33 cellular contexts compared by ENCODE assay signal in the genomic region with DNA sequence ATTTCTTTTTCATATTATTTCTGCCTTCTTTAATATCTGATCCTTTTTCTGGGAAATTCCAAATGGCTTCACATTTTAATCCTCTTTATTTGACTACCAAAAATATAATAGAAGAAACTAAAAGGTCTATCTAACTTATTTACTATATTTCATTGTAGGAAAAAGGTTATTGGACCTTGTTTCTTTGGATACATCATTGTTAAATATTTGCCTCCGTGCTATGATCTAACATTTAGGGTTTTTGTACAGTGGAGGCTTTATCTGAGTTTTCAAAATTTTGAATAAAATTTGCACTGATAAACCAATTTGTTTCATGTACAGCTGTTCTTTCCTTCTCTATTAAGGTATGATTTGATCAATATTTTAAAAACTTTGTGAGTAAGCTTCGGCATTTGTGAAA.
DNase-seq lines count a peak whose midpoint lies in the region; ATAC-seq, FAIRE-seq and TF ChIP-seq lines count a peak whose summit lies in the region.
"Had no signal": no experiment of that assay in that cellular context is flagged by ENCODE, and none has a peak within 500 bp of the region (broad histone marks: within the 10 kb centered on the region; RNA-seq: fewer than 3 reads in every experiment).

No MANE protein-coding gene starts in this region.

- WGBS in liver = 47% methylated on average over 2 of the region's 2 CpGs
- WGBS in HepG2 (ENCODE audit: low lambda C conversion rate) = 34% methylated on average over 2 of the region's 2 CpGs
- 27% methylated on average over 2 of the region's 2 CpGs for WGBS in right lobe of liver (ENCODE audit: insufficient coverage, low coverage, low lambda C conversion rate, missing lambda C conversion rate)

- H3K27ac ChIP-seq in liver (ENCODE audit: low read depth in 1 of 2, low read length in 2 of 2) (no peak overlapping the region), HepG2 (ENCODE audit: extremely low read length, insufficient read depth, low read length) (no peak overlapping the region), right lobe of liver (no peak overlapping the region)
- H3K27ac ChIP-seq: 22Rv1; A549; BLaER1; BLaER1 treated with 17β-estradiol and CSF1 and Interleukin-3, amounts not matched to agents 10 nM and 100 nM; C4-2B had no signal

- no peak overlapping the region for H3K4me2 ChIP-seq in HepG2 (ENCODE audit: low read depth, low read length)
- H3K4me2 ChIP-seq: A549; BLaER1; BLaER1 treated with 17β-estradiol and CSF1 and Interleukin-3, amounts not matched to agents 10 nM and 100 nM had no signal

- no peaks in the 10 kb centered on the region for H3K79me2 ChIP-seq in HepG2 (ENCODE audit: insufficient read depth, low read length)

- H3K27me3 ChIP-seq in liver (ENCODE audit: control insufficient read depth in 4 of 4, insufficient read depth in 4 of 4, low read length in 3 of 4) (no peaks in the 10 kb centered on the region), HepG2 (ENCODE audit: control insufficient read depth in 1 of 2, insufficient read depth in 2 of 2, low read length in 2 of 2) (no peaks in the 10 kb centered on the region), right lobe of liver (no peaks in the 10 kb centered on the region)
- H3K27me3 ChIP-seq: BE2C; BLaER1; BLaER1 treated with 17β-estradiol and CSF1 and Interleukin-3, amounts not matched to agents 10 nM and 100 nM had no signal

- no peak overlapping the region for H3K9ac ChIP-seq in liver (ENCODE audit: low read depth in 1 of 2, low read length in 2 of 2)
- no peak overlapping the region for H3K9ac ChIP-seq in HepG2 (ENCODE audit: insufficient read depth, low read depth, low read length)
- H3K9ac ChIP-seq: BLaER1; BLaER1 treated with 17β-estradiol and CSF1 and Interleukin-3, amounts not matched to agents 10 nM and 100 nM had no signal

- no peak for TF ChIP-seq EP300 in HepG2 (IDR thresholded peaks at IDR 0.05; ENCODE audit: low read depth in 2 of 2, low read length in 2 of 2)
- TF ChIP-seq EP300 in HepG2 (CRISPR knock-in tag; IDR thresholded peaks at IDR 0.05; ENCODE audit: borderline replicate concordance) = no peak

- intact Hi-C loops in HepG2 (cut with micrococcal nuclease; ENCODE audit: unreplicated experiment) = no loop called here
- intact Hi-C loops in right lobe of liver (cut with DNase I) = no loop called here

- TF ChIP-seq POLR2A in HepG2 (IDR thresholded peaks at IDR 0.05; ENCODE audit: insufficient read depth in 1 of 2, low read depth in 2 of 2, low read length in 2 of 2) (no peak), right lobe of liver (IDR thresholded peaks at IDR 0.05) (no peak)

- TF ChIP-seq CTCF in liver (IDR thresholded peaks at IDR 0.05; ENCODE audit: low read depth, low read length, missing input control) = no peak
- no peak for TF ChIP-seq CTCF in HepG2 (CRISPR knock-in tag; IDR thresholded peaks at IDR 0.05)
- no peak for TF ChIP-seq CTCF in right lobe of liver (IDR thresholded peaks at IDR 0.05)

- in situ Hi-C loops in HepG2 (cut with HindIII; ENCODE audit: extremely low pct_ligation_motif_present, low pct_unique_long_range_greater_than_20kb) = no loop called here

- no peak for DNase-seq in HepG2 (ENCODE audit: low spot score)
- DNase-seq in left lobe of liver (ENCODE audit: low spot score) = no peak
- no peak for DNase-seq in right lobe of liver
- DNase-seq in NCI-H2081 treated with DMSO at 0.1 percent for 48 hours (lab: John Stamatoyannopoulos, UW) = no peak
- no peak for DNase-seq in amniotic stem cell (lab: John Stamatoyannopoulos, UW)
- DNase-seq: 8988T; ACHN; AML-193; BE2C; C1 segment of cervical spinal cord; Caco-2; Calu3; CD4-positive, alpha-beta memory T cell; CD4-positive, alpha-beta T cell; CD4-positive, CD25-positive, alpha-beta regulatory T cell; CD8-positive, alpha-beta memory T cell; CD8-positive, alpha-beta T cell; COR-L47; DMS 273 treated with DMSO at 0.1 percent for 48 hours; DMS153; DMS53; DMS79; DMS79 treated with DMSO at 0.1 percent for 48 hours; DND-41; EL had no signal

- ATAC-seq in HepG2 (no peak), left lobe of liver (peak; percentile 46), right lobe of liver (peak in 3 of 4 donors; percentile 42 to 56 (median 51))
- ATAC-seq: A549; CD8-positive, alpha-beta T cell had no signal

- CTCF ChIA-PET in HepG2 (lab: Yijun Ruan, JAX; ENCODE audit: low intra/inter-chr PET ratio, low total read pairs) = no interaction called here

- H3K9me3 ChIP-seq in liver (ENCODE audit: control insufficient read depth in 4 of 4, low read length in 3 of 4) (no peaks in the 10 kb centered on the region), HepG2 (ENCODE audit: low read length) (no peaks in the 10 kb centered on the region), right lobe of liver (no peaks in the 10 kb centered on the region)
- H3K9me3 ChIP-seq: A549, BE2C, BLaER1, Caco-2 had no signal

- POLR2A ChIA-PET in HepG2 (lab: Yijun Ruan, JAX) = no interaction called here

- FAIRE-seq in HepG2 (lab: Jason Lieb, UNC) = no peak
- FAIRE-seq: A204.1, A549, D721Med had no signal

- H4K20me1 ChIP-seq in HepG2 (ENCODE audit: insufficient read depth, low read length) = no peaks in the 10 kb centered on the region
- H4K20me1 ChIP-seq: BLaER1; BLaER1 treated with 17β-estradiol and CSF1 and Interleukin-3, amounts not matched to agents 10 nM and 100 nM had no signal

- no peak for TF ChIP-seq RAD21 in liver (IDR thresholded peaks at IDR 0.05)
- TF ChIP-seq RAD21 in HepG2 (CRISPR knock-in tag; IDR thresholded peaks at IDR 0.05) = no peak

- H3K36me3 ChIP-seq in liver (ENCODE audit: control insufficient read depth in 4 of 4, insufficient read depth in 3 of 4, low read depth in 1 of 4, low read length in 3 of 4) = no peaks in the 10 kb centered on the region
- H3K36me3 ChIP-seq in HepG2 (replicated peaks in 1 of 2; ENCODE audit: control insufficient read depth in 1 of 2, insufficient read depth in 2 of 2, low read length in 2 of 2) = no peaks in the 10 kb centered on the region
- no peaks in the 10 kb centered on the region for H3K36me3 ChIP-seq in right lobe of liver
- H3K36me3 ChIP-seq: BE2C; BLaER1; BLaER1 treated with 17β-estradiol and CSF1 and Interleukin-3, amounts not matched to agents 10 nM and 100 nM had no signal

- peaks cover 1 to 15% (median 9%) of the 10 kb centered on the region in 4 donors for H3K4me1 ChIP-seq in liver (ENCODE audit: control insufficient read depth in 4 of 4, insufficient read depth in 4 of 4, low read length in 3 of 4)
- no peaks in the 10 kb centered on the region for H3K4me1 ChIP-seq in HepG2 (ENCODE audit: insufficient read depth, low read length)
- peaks cover 0 to 19% (median 0%) of the 10 kb centered on the region in 4 donors for H3K4me1 ChIP-seq in right lobe of liver
- H3K4me1 ChIP-seq: A549; BE2C; BLaER1; BLaER1 treated with 17β-estradiol and CSF1 and Interleukin-3, amounts not matched to agents 10 nM and 100 nM; Caco-2 had no signal

- H2AFZ ChIP-seq in HepG2 (ENCODE audit: low read length) = no peak overlapping the region

- no TSS peak for BruUV-seq in HepG2 (replicated peaks; lab: Mats Ljungman, UMichigan)

- H3K4me3 ChIP-seq in liver (ENCODE audit: low read depth in 1 of 3, low read length in 3 of 3) (no peak overlapping the region), HepG2 (replicated peaks in 1 of 3; ENCODE audit: insufficient read depth in 1 of 3, low read depth in 2 of 3, low read length in 3 of 3) (no peak overlapping the region), right lobe of liver (no peak overlapping the region)
- H3K4me3 ChIP-seq: A549; BLaER1; BLaER1 treated with 17β-estradiol and CSF1 and Interleukin-3, amounts not matched to agents 10 nM and 100 nM had no signal

TF ChIP-seq in liver, 16 proteins besides CTCF, POLR2A, EP300 and RAD21:
- TF ChIP-seq, protein P1, sequence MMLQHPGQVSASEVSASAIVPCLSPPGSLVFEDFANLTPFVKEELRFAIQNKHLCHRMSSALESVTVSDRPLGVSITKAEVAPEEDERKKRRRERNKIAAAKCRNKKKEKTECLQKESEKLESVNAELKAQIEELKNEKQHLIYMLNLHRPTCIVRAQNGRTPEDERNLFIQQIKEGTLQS (IDR thresholded peaks at IDR 0.05) = no peak
- TF ChIP-seq HNF4A (conservative IDR thresholded peaks at IDR 0.05) = peak; percentile 8 to 34
- no peak for TF ChIP-seq EGR1 (IDR thresholded peaks at IDR 0.05; ENCODE audit: low read depth in 2 of 2)
- TF ChIP-seq JUND (IDR thresholded peaks at IDR 0.05) = no peak

TF ChIP-seq in HepG2, 621 proteins besides CTCF, POLR2A, EP300 and RAD21 (continues in another document):
- TF ChIP-seq, protein P2, sequence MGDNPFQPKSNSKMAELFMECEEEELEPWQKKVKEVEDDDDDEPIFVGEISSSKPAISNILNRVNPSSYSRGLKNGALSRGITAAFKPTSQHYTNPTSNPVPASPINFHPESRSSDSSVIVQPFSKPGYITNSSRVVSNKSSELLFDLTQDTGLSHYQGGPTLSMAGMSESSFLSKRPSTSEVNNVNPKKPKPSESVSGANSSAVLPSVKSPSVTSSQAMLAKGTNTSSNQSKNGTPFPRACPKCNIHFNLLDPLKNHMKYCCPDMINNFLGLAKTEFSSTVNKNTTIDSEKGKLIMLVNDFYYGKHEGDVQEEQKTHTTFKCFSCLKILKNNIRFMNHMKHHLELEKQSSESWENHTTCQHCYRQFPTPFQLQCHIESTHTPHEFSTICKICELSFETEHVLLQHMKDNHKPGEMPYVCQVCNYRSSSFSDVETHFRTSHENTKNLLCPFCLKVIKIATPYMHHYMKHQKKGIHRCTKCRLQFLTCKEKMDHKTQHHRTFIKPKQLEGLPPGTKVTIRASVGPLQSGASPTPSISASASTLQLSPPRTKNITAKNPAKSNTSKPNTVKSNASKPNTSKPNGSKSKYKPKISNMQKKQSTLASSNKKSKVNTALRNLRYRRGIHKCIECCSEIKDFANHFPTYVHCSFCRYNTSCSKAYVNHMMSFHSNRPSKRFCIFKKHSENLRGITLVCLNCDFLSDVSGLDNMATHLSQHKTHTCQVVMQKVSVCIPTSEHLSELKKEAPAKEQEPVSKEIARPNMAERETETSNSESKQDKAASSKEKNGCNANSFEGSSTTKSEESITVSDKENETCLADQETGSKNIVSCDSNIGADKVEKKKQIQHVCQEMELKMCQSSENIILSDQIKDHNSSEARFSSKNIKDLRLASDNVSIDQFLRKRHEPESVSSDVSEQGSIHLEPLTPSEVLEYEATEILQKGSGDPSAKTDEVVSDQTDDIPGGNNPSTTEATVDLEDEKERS (CRISPR knock-in tag; IDR thresholded peaks at IDR 0.05) = no peak
- TF ChIP-seq PHF8 (CRISPR knock-in tag; IDR thresholded peaks at IDR 0.05) = no peak
- no peak for TF ChIP-seq RNF2 (conservative IDR thresholded peaks at IDR 0.05; ENCODE audit: low read depth)
- no peak for TF ChIP-seq ZBTB8A (CRISPR knock-in tag; IDR thresholded peaks at IDR 0.05; ENCODE audit: borderline replicate concordance, low read depth)
- TF ChIP-seq MED1 (CRISPR knock-in tag; IDR thresholded peaks at IDR 0.05) = no peak
- TF ChIP-seq PLSCR1 (CRISPR knock-in tag; IDR thresholded peaks at IDR 0.05; ENCODE audit: borderline replicate concordance) = no peak
- TF ChIP-seq CEBPG (CRISPR knock-in tag; IDR thresholded peaks at IDR 0.05) = no peak
